2 cellular contexts compared by ENCODE assay signal in the genomic region with DNA sequence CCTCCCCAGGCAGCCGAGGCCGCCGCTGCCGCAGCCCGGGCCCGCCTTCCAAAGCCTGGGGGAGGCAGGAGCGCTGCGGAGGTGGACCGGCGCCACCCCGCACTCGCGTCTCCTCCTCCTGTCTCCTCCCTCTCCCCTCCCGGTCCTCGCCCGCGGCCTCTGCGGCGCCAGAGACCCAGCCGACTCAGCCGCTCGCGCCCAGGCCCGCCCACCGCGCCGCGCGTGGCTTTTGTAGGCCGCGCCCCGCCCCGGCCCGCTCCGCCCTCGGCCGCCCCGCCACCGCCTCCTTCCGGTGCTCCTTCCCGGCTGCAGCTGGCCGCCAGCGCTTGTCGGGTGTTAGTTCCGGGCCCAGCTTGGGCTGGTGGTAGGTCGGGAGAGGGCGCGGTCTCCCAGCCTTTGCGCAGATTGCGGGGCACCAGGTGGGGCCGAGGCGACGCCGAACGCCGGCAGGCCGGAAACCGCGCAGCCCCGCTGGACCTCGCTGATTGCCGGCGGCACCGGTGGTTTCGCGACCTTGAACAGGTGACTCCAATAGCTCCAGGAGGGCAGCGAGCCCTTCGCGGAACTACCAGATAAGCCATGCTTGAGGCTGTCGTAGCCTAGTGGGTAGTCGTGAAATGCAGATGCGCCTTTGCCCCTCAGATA.
TF ChIP-seq lines count a peak whose summit lies in the region.

A gene with protein sequence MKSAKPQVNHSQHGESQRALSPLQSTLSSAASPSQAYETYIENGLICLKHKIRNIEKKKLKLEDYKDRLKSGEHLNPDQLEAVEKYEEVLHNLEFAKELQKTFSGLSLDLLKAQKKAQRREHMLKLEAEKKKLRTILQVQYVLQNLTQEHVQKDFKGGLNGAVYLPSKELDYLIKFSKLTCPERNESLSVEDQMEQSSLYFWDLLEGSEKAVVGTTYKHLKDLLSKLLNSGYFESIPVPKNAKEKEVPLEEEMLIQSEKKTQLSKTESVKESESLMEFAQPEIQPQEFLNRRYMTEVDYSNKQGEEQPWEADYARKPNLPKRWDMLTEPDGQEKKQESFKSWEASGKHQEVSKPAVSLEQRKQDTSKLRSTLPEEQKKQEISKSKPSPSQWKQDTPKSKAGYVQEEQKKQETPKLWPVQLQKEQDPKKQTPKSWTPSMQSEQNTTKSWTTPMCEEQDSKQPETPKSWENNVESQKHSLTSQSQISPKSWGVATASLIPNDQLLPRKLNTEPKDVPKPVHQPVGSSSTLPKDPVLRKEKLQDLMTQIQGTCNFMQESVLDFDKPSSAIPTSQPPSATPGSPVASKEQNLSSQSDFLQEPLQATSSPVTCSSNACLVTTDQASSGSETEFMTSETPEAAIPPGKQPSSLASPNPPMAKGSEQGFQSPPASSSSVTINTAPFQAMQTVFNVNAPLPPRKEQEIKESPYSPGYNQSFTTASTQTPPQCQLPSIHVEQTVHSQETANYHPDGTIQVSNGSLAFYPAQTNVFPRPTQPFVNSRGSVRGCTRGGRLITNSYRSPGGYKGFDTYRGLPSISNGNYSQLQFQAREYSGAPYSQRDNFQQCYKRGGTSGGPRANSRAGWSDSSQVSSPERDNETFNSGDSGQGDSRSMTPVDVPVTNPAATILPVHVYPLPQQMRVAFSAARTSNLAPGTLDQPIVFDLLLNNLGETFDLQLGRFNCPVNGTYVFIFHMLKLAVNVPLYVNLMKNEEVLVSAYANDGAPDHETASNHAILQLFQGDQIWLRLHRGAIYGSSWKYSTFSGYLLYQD (minus strand): TSS at position 202 of the 645 bp plus-strand sequence. CDS start 1,431 bp downstream, outside the sequence.

TF ChIP-seq in HCT116, 20 proteins besides CTCF, POLR2A, EP300 and RAD21:
- no peak for TF ChIP-seq FOSL1 (IDR thresholded peaks at IDR 0.05; ENCODE audit: low read depth)
- no peak for TF ChIP-seq SRF (IDR thresholded peaks at IDR 0.05; ENCODE audit: low read depth)
- TF ChIP-seq EZH2phosphoT487 (IDR thresholded peaks at IDR 0.05; ENCODE audit: borderline replicate concordance): no peak
- TF ChIP-seq, protein P1, sequence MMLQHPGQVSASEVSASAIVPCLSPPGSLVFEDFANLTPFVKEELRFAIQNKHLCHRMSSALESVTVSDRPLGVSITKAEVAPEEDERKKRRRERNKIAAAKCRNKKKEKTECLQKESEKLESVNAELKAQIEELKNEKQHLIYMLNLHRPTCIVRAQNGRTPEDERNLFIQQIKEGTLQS (IDR thresholded peaks at IDR 0.05): no peak
- peak; percentile 85 for TF ChIP-seq MAX (IDR thresholded peaks at IDR 0.05)
- TF ChIP-seq TCF7L2 (IDR thresholded peaks at IDR 0.05; ENCODE audit: borderline replicate concordance, extremely low read depth, insufficient read depth, insufficient read length): peak; percentile 54
- TF ChIP-seq YY1 (IDR thresholded peaks at IDR 0.05; ENCODE audit: extremely low read depth, insufficient replicate concordance, low read depth, low read length): peak; percentile 74
- TF ChIP-seq, protein P2, sequence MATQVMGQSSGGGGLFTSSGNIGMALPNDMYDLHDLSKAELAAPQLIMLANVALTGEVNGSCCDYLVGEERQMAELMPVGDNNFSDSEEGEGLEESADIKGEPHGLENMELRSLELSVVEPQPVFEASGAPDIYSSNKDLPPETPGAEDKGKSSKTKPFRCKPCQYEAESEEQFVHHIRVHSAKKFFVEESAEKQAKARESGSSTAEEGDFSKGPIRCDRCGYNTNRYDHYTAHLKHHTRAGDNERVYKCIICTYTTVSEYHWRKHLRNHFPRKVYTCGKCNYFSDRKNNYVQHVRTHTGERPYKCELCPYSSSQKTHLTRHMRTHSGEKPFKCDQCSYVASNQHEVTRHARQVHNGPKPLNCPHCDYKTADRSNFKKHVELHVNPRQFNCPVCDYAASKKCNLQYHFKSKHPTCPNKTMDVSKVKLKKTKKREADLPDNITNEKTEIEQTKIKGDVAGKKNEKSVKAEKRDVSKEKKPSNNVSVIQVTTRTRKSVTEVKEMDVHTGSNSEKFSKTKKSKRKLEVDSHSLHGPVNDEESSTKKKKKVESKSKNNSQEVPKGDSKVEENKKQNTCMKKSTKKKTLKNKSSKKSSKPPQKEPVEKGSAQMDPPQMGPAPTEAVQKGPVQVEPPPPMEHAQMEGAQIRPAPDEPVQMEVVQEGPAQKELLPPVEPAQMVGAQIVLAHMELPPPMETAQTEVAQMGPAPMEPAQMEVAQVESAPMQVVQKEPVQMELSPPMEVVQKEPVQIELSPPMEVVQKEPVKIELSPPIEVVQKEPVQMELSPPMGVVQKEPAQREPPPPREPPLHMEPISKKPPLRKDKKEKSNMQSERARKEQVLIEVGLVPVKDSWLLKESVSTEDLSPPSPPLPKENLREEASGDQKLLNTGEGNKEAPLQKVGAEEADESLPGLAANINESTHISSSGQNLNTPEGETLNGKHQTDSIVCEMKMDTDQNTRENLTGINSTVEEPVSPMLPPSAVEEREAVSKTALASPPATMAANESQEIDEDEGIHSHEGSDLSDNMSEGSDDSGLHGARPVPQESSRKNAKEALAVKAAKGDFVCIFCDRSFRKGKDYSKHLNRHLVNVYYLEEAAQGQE (IDR thresholded peaks at IDR 0.05; ENCODE audit: low read depth): no peak
- TF ChIP-seq ELF1 (IDR thresholded peaks at IDR 0.05; ENCODE audit: borderline replicate concordance, low read depth): 0 out of 2 replicates have a peak, but pooled peaks have one; percentile 34
- TF ChIP-seq CBX3 (IDR thresholded peaks at IDR 0.05; ENCODE audit: low read depth): 0 out of 2 replicates have a peak, but pooled peaks have one; percentile 58
- peak; percentile 79 for TF ChIP-seq EGR1 (IDR thresholded peaks at IDR 0.05; ENCODE audit: low read depth)
- no peak for TF ChIP-seq ZNF274 (IDR thresholded peaks at IDR 0.05; ENCODE audit: low read depth, low read length)
- no peak for TF ChIP-seq JUND (IDR thresholded peaks at IDR 0.05)
- TF ChIP-seq CEBPB (IDR thresholded peaks at IDR 0.05; ENCODE audit: low read depth): no peak
- peak; percentile 67 for TF ChIP-seq SP1 (IDR thresholded peaks at IDR 0.05; ENCODE audit: low read depth)
- TF ChIP-seq ZFX (IDR thresholded peaks at IDR 0.05): peak; percentile 40
- TF ChIP-seq POLR2AphosphoS5 (IDR thresholded peaks at IDR 0.05; ENCODE audit: low read depth, low read length): peak; percentile 78
- TF ChIP-seq SIN3A (IDR thresholded peaks at IDR 0.05; ENCODE audit: low read depth): peak; percentile 66; the same call in 1 of the 2 replicates
- no peak for TF ChIP-seq EZH2 (IDR thresholded peaks at IDR 0.05)
- no peak for TF ChIP-seq ZBTB33 (IDR thresholded peaks at IDR 0.05; ENCODE audit: extremely low read depth, insufficient replicate concordance, low read length)
TF ChIP-seq in HCT116: peak in this region for 10.

TF ChIP-seq in neural cell, 6 proteins besides CTCF, POLR2A, EP300 and RAD21:
- TF ChIP-seq, protein P2 (IDR thresholded peaks at IDR 0.05; ENCODE audit: borderline replicate concordance): peak; percentile 57
- TF ChIP-seq SMC3 (conservative IDR thresholded peaks at IDR 0.05; ENCODE audit: poor library complexity) (peak; percentile 64), MXI1 (conservative IDR thresholded peaks at IDR 0.05; ENCODE audit: poor library complexity, severe bottlenecking) (peak; percentile 68), TAF1 (IDR thresholded peaks at IDR 0.05; ENCODE audit: low read depth) (no peak), POLR2AphosphoS5 (IDR thresholded peaks at IDR 0.05) (peak; percentile 84), EZH2 (IDR thresholded peaks at IDR 0.05; ENCODE audit: borderline replicate concordance, insufficient read depth, low read length, poor library complexity, severe bottlenecking) (no peak)
TF ChIP-seq in neural cell: peak in this region for 4.
